Comparison of ENCODE assay signal across 1 cellular context in the genomic region with DNA sequence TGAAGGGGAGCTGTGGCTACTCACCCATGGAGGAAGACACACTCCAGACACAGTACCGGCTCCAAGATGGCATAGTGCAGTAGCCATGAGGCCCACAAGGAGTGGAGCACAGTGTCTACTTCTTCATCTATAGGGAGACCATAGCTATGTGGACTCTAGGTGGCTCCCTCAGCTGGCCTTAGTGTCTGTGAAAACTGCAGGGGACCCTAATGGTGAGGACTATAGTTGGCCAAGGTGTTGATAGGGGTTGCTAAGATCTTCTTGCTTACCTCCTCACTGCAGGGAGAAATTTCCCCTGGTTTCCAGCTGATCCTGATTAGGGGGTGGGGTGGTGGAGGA.
TF ChIP-seq lines count a peak whose summit lies in the region.

No MANE protein-coding gene starts in this region.

TF ChIP-seq in GM12878, 131 proteins besides CTCF, POLR2A, EP300 and RAD21:
- TF ChIP-seq ZNF24 (IDR thresholded peaks at IDR 0.05) (no peak), HDAC2 (IDR thresholded peaks at IDR 0.05) (no peak), HSF1 (IDR thresholded peaks at IDR 0.05; ENCODE audit: low read depth, low read length) (no peak), STAT3 (IDR thresholded peaks at IDR 0.05; ENCODE audit: low read depth, low read length) (no peak), ZNF207 (IDR thresholded peaks at IDR 0.05; ENCODE audit: borderline replicate concordance) (no peak), ATF3 (IDR thresholded peaks at IDR 0.05; ENCODE audit: borderline replicate concordance, extremely low read depth, low read depth, low read length) (no peak), RCOR1 (conservative IDR thresholded peaks at IDR 0.05; ENCODE audit: low read depth, low read length) (no peak), RAD51 (IDR thresholded peaks at IDR 0.05) (no peak), ETV6 (conservative IDR thresholded peaks at IDR 0.05 in 1 of 2, IDR thresholded peaks at IDR 0.05 in 1 of 2; ENCODE audit: borderline replicate concordance in 1 of 2, low read depth in 1 of 2) (no peak), E4F1 (IDR thresholded peaks at IDR 0.05; ENCODE audit: borderline replicate concordance, partially characterized antibody) (no peak), FOXM1 (IDR thresholded peaks at IDR 0.05; ENCODE audit: low read depth, low read length) (no peak), CBX3 (IDR thresholded peaks at IDR 0.05; ENCODE audit: borderline replicate concordance, low read depth) (no peak), SREBF1 (IDR thresholded peaks at IDR 0.05; ENCODE audit: low read length) (no peak), BHLHE40 (IDR thresholded peaks at IDR 0.05; ENCODE audit: borderline replicate concordance in 1 of 2, low read depth in 2 of 2, low read length in 1 of 2) (no peak), SP1 (IDR thresholded peaks at IDR 0.05; ENCODE audit: low read depth, low read length) (no peak), ZNF274 (IDR thresholded peaks at IDR 0.05; ENCODE audit: insufficient read depth, insufficient read length) (no peak), POLR2AphosphoS2 (IDR thresholded peaks at IDR 0.05; ENCODE audit: low read depth, low read length) (no peak)
- TF ChIP-seq, protein P1, sequence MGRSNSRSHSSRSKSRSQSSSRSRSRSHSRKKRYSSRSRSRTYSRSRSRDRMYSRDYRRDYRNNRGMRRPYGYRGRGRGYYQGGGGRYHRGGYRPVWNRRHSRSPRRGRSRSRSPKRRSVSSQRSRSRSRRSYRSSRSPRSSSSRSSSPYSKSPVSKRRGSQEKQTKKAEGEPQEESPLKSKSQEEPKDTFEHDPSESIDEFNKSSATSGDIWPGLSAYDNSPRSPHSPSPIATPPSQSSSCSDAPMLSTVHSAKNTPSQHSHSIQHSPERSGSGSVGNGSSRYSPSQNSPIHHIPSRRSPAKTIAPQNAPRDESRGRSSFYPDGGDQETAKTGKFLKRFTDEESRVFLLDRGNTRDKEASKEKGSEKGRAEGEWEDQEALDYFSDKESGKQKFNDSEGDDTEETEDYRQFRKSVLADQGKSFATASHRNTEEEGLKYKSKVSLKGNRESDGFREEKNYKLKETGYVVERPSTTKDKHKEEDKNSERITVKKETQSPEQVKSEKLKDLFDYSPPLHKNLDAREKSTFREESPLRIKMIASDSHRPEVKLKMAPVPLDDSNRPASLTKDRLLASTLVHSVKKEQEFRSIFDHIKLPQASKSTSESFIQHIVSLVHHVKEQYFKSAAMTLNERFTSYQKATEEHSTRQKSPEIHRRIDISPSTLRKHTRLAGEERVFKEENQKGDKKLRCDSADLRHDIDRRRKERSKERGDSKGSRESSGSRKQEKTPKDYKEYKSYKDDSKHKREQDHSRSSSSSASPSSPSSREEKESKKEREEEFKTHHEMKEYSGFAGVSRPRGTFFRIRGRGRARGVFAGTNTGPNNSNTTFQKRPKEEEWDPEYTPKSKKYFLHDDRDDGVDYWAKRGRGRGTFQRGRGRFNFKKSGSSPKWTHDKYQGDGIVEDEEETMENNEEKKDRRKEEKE (IDR thresholded peaks at IDR 0.05): no peak
- TF ChIP-seq, protein P2, sequence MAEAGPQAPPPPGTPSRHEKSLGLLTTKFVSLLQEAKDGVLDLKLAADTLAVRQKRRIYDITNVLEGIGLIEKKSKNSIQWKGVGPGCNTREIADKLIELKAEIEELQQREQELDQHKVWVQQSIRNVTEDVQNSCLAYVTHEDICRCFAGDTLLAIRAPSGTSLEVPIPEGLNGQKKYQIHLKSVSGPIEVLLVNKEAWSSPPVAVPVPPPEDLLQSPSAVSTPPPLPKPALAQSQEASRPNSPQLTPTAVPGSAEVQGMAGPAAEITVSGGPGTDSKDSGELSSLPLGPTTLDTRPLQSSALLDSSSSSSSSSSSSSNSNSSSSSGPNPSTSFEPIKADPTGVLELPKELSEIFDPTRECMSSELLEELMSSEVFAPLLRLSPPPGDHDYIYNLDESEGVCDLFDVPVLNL (IDR thresholded peaks at IDR 0.05; ENCODE audit: low read depth, low read length): no peak
